ENCODE assay signal across 3 cellular contexts in the genomic region with DNA sequence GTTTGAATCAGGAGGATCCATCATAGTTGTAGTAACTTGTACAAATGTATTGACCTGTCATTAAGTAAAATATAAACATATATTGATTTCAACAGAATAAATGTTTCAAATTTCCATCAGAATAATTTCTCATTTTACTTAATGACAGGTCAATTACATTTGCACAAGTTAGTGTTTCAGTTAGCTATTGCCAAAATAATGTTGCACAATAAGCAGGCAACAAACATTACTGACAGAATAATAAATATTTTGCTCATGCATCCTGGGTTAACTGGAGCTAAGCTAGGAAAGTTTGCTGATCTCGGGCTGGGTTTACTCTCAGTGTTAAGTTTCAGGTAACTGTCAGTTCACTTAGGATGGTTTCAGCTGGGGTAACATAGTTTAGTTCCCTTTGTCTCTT.
A peak's percentile ranks its signal among the peaks of the same experiment; 100 is the strongest.
TF ChIP-seq lines count a peak whose summit lies in the region.

No MANE protein-coding gene starts in this region.

TF ChIP-seq in GM23338, 12 proteins besides CTCF, POLR2A, EP300 and RAD21 (continues in another document):
- TF ChIP-seq NANOG (IDR thresholded peaks at IDR 0.05; ENCODE audit: borderline replicate concordance) = no peak
- TF ChIP-seq ZNF114 (CRISPR knock-in tag; IDR thresholded peaks at IDR 0.05) = no peak
- TF ChIP-seq EZH2phosphoT487 (IDR thresholded peaks at IDR 0.05; ENCODE audit: unreplicated experiment) = no peak
- TF ChIP-seq, protein P1, sequence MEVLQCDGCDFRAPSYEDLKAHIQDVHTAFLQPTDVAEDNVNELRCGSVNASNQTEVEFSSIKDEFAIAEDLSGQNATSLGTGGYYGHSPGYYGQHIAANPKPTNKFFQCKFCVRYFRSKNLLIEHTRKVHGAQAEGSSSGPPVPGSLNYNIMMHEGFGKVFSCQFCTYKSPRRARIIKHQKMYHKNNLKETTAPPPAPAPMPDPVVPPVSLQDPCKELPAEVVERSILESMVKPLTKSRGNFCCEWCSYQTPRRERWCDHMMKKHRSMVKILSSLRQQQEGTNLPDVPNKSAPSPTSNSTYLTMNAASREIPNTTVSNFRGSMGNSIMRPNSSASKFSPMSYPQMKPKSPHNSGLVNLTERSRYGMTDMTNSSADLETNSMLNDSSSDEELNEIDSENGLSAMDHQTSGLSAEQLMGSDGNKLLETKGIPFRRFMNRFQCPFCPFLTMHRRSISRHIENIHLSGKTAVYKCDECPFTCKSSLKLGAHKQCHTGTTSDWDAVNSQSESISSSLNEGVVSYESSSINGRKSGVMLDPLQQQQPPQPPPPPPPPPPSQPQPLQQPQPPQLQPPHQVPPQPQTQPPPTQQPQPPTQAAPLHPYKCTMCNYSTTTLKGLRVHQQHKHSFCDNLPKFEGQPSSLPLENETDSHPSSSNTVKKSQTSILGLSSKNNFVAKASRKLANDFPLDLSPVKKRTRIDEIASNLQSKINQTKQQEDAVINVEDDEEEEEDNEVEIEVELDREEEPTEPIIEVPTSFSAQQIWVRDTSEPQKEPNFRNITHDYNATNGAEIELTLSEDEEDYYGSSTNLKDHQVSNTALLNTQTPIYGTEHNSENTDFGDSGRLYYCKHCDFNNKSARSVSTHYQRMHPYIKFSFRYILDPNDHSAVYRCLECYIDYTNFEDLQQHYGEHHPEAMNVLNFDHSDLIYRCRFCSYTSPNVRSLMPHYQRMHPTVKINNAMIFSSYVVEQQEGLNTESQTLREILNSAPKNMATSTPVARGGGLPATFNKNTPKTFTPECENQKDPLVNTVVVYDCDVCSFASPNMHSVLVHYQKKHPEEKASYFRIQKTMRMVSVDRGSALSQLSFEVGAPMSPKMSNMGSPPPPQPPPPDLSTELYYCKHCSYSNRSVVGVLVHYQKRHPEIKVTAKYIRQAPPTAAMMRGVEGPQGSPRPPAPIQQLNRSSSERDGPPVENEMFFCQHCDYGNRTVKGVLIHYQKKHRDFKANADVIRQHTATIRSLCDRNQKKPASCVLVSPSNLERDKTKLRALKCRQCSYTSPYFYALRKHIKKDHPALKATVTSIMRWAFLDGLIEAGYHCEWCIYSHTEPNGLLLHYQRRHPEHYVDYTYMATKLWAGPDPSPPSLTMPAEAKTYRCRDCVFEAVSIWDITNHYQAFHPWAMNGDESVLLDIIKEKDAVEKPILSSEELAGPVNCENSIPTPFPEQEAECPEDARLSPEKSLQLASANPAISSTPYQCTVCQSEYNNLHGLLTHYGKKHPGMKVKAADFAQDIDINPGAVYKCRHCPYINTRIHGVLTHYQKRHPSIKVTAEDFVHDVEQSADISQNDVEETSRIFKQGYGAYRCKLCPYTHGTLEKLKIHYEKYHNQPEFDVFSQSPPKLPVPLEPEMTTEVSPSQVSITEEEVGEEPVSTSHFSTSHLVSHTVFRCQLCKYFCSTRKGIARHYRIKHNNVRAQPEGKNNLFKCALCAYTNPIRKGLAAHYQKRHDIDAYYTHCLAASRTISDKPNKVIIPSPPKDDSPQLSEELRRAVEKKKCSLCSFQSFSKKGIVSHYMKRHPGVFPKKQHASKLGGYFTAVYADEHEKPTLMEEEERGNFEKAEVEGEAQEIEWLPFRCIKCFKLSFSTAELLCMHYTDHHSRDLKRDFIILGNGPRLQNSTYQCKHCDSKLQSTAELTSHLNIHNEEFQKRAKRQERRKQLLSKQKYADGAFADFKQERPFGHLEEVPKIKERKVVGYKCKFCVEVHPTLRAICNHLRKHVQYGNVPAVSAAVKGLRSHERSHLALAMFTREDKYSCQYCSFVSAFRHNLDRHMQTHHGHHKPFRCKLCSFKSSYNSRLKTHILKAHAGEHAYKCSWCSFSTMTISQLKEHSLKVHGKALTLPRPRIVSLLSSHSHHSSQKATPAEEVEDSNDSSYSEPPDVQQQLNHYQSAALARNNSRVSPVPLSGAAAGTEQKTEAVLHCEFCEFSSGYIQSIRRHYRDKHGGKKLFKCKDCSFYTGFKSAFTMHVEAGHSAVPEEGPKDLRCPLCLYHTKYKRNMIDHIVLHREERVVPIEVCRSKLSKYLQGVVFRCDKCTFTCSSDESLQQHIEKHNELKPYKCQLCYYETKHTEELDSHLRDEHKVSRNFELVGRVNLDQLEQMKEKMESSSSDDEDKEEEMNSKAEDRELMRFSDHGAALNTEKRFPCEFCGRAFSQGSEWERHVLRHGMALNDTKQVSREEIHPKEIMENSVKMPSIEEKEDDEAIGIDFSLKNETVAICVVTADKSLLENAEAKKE (CRISPR knock-in tag; IDR thresholded peaks at IDR 0.05) = no peak
- TF ChIP-seq EZH2 (IDR thresholded peaks at IDR 0.05; ENCODE audit: low read depth, unreplicated experiment) = no peak
- no peak for TF ChIP-seq JUNB (IDR thresholded peaks at IDR 0.05; ENCODE audit: unreplicated experiment)
- no peak for TF ChIP-seq STAT1 (IDR thresholded peaks at IDR 0.05; ENCODE audit: unreplicated experiment)

TF ChIP-seq in IMR-90, 13 proteins besides CTCF, POLR2A, EP300 and RAD21:
- TF ChIP-seq CEBPB (IDR thresholded peaks at IDR 0.05; ENCODE audit: low read depth, low read length) (peak; percentile 65), RCOR1 (IDR thresholded peaks at IDR 0.05; ENCODE audit: insufficient replicate concordance, low read length) (no peak)

TF ChIP-seq in WTC11, 78 proteins besides CTCF, POLR2A, EP300 and RAD21:
- TF ChIP-seq, protein P2, sequence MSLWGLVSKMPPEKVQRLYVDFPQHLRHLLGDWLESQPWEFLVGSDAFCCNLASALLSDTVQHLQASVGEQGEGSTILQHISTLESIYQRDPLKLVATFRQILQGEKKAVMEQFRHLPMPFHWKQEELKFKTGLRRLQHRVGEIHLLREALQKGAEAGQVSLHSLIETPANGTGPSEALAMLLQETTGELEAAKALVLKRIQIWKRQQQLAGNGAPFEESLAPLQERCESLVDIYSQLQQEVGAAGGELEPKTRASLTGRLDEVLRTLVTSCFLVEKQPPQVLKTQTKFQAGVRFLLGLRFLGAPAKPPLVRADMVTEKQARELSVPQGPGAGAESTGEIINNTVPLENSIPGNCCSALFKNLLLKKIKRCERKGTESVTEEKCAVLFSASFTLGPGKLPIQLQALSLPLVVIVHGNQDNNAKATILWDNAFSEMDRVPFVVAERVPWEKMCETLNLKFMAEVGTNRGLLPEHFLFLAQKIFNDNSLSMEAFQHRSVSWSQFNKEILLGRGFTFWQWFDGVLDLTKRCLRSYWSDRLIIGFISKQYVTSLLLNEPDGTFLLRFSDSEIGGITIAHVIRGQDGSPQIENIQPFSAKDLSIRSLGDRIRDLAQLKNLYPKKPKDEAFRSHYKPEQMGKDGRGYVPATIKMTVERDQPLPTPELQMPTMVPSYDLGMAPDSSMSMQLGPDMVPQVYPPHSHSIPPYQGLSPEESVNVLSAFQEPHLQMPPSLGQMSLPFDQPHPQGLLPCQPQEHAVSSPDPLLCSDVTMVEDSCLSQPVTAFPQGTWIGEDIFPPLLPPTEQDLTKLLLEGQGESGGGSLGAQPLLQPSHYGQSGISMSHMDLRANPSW (CRISPR knock-in tag; conservative IDR thresholded peaks at IDR 0.05; ENCODE audit: low read depth) = no peak
- no peak for TF ChIP-seq ZNF416 (CRISPR knock-in tag; IDR thresholded peaks at IDR 0.05)
